Comparison of ENCODE assay signal across 21 cellular contexts in the genomic region with DNA sequence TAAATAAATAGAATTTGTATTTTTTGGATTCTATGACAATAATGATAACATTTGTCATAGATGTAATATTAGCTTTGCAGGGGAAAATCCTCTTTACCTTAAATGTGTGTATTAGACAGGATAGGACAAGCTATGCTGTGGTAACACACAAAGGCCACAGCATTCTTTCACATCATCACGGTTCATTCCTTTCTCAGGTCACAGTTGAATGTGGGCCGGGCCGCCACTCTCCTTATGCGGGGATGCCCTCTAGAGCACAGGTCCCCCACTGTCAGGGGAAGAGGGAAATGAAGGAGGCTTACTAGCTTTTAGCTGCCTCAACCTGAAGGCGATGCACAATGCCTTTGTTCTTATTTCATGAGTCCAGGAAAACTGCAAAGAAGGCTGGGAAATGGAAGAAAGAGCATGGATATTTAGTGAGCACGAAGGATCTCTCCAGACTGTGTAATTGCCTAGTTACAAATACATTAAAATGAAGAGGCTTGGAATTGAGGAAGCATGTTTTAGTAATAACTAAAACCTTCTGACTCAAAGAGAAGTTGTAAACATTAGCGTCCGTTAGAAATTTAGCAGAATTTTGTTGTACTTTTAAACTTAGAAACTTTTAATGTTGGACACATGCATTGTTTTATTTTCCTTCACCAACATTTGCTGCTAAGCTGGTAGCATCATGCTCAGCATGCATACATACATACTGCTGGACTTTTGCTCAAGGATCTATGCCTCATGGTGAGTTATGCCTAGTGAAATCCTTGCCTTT.
DNase-seq lines count a peak whose midpoint lies in the region; ATAC-seq and TF ChIP-seq lines count a peak whose summit lies in the region.
"Had no signal": no experiment of that assay in that cellular context is flagged by ENCODE, and none has a peak within 500 bp of the region (broad histone marks: within the 10 kb centered on the region; RNA-seq: fewer than 3 reads in every experiment).

No MANE protein-coding gene starts in this region.

- DNase-seq in Calu3: no peak
- peak; percentile 67 for DNase-seq in GM23338 (ENCODE audit: low spot score)
- peak; percentile 21 for DNase-seq in RPMI8226
- DNase-seq in iPS-NIHi11 (ENCODE audit: low spot score): peak; percentile 35
- DNase-seq in stimulated activated CD4-positive, alpha-beta T cell treated with anti-CD3 and anti-CD28 coated beads, Interleukin-15, amount 100 ng/mL, for 24 hours: no peak
- no peak for DNase-seq in NCI-H1694 treated with DMSO at 0.1 percent for 48 hours (lab: John Stamatoyannopoulos, UW)
- DNase-seq in head of caudate nucleus: no peak
- DNase-seq: activated CD4-positive, alpha-beta T cell treated with anti-CD3 and anti-CD28 coated beads for 36 hours; activated T-cell treated with anti-CD3 and anti-CD28 coated beads for 4 hours; effector CD4-positive, alpha-beta T cell; gastrocnemius medialis; NCI-H187 treated with DMSO at 0.1 percent for 48 hours; NCI-H526 treated with DMSO at 0.1 percent for 48 hours; Right ventricle myocardium superior; stimulated activated CD4-positive, alpha-beta T cell treated with anti-CD3 and anti-CD28 coated beads, Interleukin-2, amount 100 ng/mL, for 24 hours; tibial artery had no signal

- H3K4me3 ChIP-seq in GM23338: no peak overlapping the region
- H3K4me3 ChIP-seq: gastrocnemius medialis, right atrium auricular region, tibial artery had no signal

- TF ChIP-seq CTCF in Calu3 (IDR thresholded peaks at IDR 0.05; ENCODE audit: unreplicated experiment) (no peak), GM23338 (conservative IDR thresholded peaks at IDR 0.05; ENCODE audit: low read depth in 2 of 2) (peak; percentile 46 to 71)

- CTCF ChIA-PET in Calu3 (lab: Charles Lee): interaction anchor here (1.5 kb wide), 1 partner anchor 228 kb away, joined by 3 read pairs; no protein-coding TSS in a partner anchor

- no peak overlapping the region for H2AFZ ChIP-seq in GM23338

- H3K36me3 ChIP-seq in GM23338 (ENCODE audit: insufficient read depth): no peaks in the 10 kb centered on the region
- H3K36me3 ChIP-seq: gastrocnemius medialis, right atrium auricular region, tibial artery had no signal

- no peaks in the 10 kb centered on the region for H3F3A ChIP-seq in GM23338 (replicated peaks; ENCODE audit: low read depth)

- H3K27me3 Mint-ChIP-seq in Calu3 (ENCODE audit: unreplicated experiment): no peaks in the 10 kb centered on the region
- H3K27me3 Mint-ChIP-seq in GM23338 (ENCODE audit: insufficient read depth, low read depth, poor library complexity): peaks cover 10% of the 10 kb centered on the region

- H3K27ac ChIP-seq in GM23338 (ENCODE audit: low read depth): no peak overlapping the region
- H3K27ac ChIP-seq: gastrocnemius medialis, HL-60, right atrium auricular region, tibial artery had no signal

- no peaks in the 10 kb centered on the region for H4K20me1 ChIP-seq in GM23338 (replicated peaks; ENCODE audit: insufficient read depth)

- H3K36me3 Mint-ChIP-seq in Calu3 (ENCODE audit: insufficient read depth, unreplicated experiment) (no peaks in the 10 kb centered on the region), GM23338 (ENCODE audit: low read depth) (no peaks in the 10 kb centered on the region)
- H3K36me3 Mint-ChIP-seq: activated naive CD4-positive, alpha-beta T cell treated with anti-CD3 and anti-CD28 coated beads, Interleukin-2, amount 50 U/mL, for 24 hours had no signal

- H3K4me1 ChIP-seq in GM23338 (ENCODE audit: insufficient read depth): no peaks in the 10 kb centered on the region
- H3K4me1 ChIP-seq: gastrocnemius medialis, right atrium auricular region, tibial artery had no signal

- H3K27ac Mint-ChIP-seq in Calu3 (ENCODE audit: unreplicated experiment) (peak overlapping the region; percentile 81), GM23338 (no peak overlapping the region)
- H3K27ac Mint-ChIP-seq: activated CD4-positive, alpha-beta T cell treated with anti-CD3 and anti-CD28 coated beads for 36 hours; activated naive CD4-positive, alpha-beta T cell treated with anti-CD3 and anti-CD28 coated beads, Interleukin-2, amount 50 U/mL, for 24 hours had no signal

- no peaks in the 10 kb centered on the region for H3K9me3 Mint-ChIP-seq in Calu3 (ENCODE audit: low read depth, unreplicated experiment)
- no peaks in the 10 kb centered on the region for H3K9me3 Mint-ChIP-seq in GM23338
- H3K9me3 Mint-ChIP-seq: activated naive CD4-positive, alpha-beta T cell treated with anti-CD3 and anti-CD28 coated beads, Interleukin-2, amount 50 U/mL, for 24 hours; neural crest cell had no signal

- H3K4me3 Mint-ChIP-seq in Calu3 (ENCODE audit: low read depth, unreplicated experiment) (peak overlapping the region; percentile 34), GM23338 (no peak overlapping the region)
- H3K4me3 Mint-ChIP-seq: activated CD4-positive, alpha-beta T cell treated with anti-CD3 and anti-CD28 coated beads for 36 hours; activated naive CD4-positive, alpha-beta T cell treated with anti-CD3 and anti-CD28 coated beads, Interleukin-2, amount 50 U/mL, for 24 hours; neural crest cell had no signal

- H3K4me1 Mint-ChIP-seq in Calu3 (ENCODE audit: low read depth, unreplicated experiment): peaks cover 34% of the 10 kb centered on the region
- H3K4me1 Mint-ChIP-seq in GM23338: peaks cover 4% of the 10 kb centered on the region; the same call in 2 of the 3 replicates
- H3K4me1 Mint-ChIP-seq: activated CD4-positive, alpha-beta T cell treated with anti-CD3 and anti-CD28 coated beads for 36 hours; activated naive CD4-positive, alpha-beta T cell treated with anti-CD3 and anti-CD28 coated beads, Interleukin-2, amount 50 U/mL, for 24 hours; neural crest cell had no signal

- H3K27me3 ChIP-seq in GM23338 (ENCODE audit: insufficient read depth): no peaks in the 10 kb centered on the region
- H3K27me3 ChIP-seq: gastrocnemius medialis, right atrium auricular region, tibial artery had no signal

- BruUV-seq in Calu3 (replicated peaks; lab: Mats Ljungman, UMichigan): no TSS peak

- H3K79me2 ChIP-seq in GM23338 (replicated peaks; ENCODE audit: insufficient read depth): no peaks in the 10 kb centered on the region

- no peaks in the 10 kb centered on the region for H3K9me2 ChIP-seq in GM23338 (ENCODE audit: insufficient read depth)

- intact Hi-C loops in Calu3 (cut with micrococcal nuclease; ENCODE audit: unreplicated experiment): no loop called here
- intact Hi-C loops in head of caudate nucleus (cut with DNase I): no loop called here

- ATAC-seq in GM23338: peak; percentile 93
- no peak for ATAC-seq in HG03135 (IDR thresholded peaks at IDR 0.05; ENCODE audit: unreplicated experiment)
- ATAC-seq: activated CD4-positive, alpha-beta T cell treated with anti-CD3 and anti-CD28 coated beads for 36 hours; gastrocnemius medialis had no signal

- no peak overlapping the region for H3K4me2 ChIP-seq in GM23338

TF ChIP-seq in GM23338, 12 proteins besides CTCF, POLR2A, EP300 and RAD21 (continues in another document):
- TF ChIP-seq POLR2AphosphoS5 (IDR thresholded peaks at IDR 0.05; ENCODE audit: low read depth) (no peak), STAT1 (IDR thresholded peaks at IDR 0.05; ENCODE audit: unreplicated experiment) (no peak)
- TF ChIP-seq, protein P1, sequence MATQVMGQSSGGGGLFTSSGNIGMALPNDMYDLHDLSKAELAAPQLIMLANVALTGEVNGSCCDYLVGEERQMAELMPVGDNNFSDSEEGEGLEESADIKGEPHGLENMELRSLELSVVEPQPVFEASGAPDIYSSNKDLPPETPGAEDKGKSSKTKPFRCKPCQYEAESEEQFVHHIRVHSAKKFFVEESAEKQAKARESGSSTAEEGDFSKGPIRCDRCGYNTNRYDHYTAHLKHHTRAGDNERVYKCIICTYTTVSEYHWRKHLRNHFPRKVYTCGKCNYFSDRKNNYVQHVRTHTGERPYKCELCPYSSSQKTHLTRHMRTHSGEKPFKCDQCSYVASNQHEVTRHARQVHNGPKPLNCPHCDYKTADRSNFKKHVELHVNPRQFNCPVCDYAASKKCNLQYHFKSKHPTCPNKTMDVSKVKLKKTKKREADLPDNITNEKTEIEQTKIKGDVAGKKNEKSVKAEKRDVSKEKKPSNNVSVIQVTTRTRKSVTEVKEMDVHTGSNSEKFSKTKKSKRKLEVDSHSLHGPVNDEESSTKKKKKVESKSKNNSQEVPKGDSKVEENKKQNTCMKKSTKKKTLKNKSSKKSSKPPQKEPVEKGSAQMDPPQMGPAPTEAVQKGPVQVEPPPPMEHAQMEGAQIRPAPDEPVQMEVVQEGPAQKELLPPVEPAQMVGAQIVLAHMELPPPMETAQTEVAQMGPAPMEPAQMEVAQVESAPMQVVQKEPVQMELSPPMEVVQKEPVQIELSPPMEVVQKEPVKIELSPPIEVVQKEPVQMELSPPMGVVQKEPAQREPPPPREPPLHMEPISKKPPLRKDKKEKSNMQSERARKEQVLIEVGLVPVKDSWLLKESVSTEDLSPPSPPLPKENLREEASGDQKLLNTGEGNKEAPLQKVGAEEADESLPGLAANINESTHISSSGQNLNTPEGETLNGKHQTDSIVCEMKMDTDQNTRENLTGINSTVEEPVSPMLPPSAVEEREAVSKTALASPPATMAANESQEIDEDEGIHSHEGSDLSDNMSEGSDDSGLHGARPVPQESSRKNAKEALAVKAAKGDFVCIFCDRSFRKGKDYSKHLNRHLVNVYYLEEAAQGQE (IDR thresholded peaks at IDR 0.05; ENCODE audit: unreplicated experiment): no peak

Comparison
In these comparisons a context has a peak if more than half of its experiments do, and no peak if none do; other contexts are left out.
1. DNase-seq: peak in GM23338 (single experiment), RPMI8226 (single experiment) and iPS-NIHi11 (single experiment); none in Calu3 (single experiment), stimulated activated CD4-positive, alpha-beta T cell treated with anti-CD3 and anti-CD28 coated beads, Interleukin-15, amount 100 ng/mL, for 24 hours (single experiment), NCI-H1694 treated with DMSO at 0.1 percent for 48 hours (single experiment) and head of caudate nucleus (0 of 42).